1 cellular context compared by ENCODE assay signal in the genomic region with DNA sequence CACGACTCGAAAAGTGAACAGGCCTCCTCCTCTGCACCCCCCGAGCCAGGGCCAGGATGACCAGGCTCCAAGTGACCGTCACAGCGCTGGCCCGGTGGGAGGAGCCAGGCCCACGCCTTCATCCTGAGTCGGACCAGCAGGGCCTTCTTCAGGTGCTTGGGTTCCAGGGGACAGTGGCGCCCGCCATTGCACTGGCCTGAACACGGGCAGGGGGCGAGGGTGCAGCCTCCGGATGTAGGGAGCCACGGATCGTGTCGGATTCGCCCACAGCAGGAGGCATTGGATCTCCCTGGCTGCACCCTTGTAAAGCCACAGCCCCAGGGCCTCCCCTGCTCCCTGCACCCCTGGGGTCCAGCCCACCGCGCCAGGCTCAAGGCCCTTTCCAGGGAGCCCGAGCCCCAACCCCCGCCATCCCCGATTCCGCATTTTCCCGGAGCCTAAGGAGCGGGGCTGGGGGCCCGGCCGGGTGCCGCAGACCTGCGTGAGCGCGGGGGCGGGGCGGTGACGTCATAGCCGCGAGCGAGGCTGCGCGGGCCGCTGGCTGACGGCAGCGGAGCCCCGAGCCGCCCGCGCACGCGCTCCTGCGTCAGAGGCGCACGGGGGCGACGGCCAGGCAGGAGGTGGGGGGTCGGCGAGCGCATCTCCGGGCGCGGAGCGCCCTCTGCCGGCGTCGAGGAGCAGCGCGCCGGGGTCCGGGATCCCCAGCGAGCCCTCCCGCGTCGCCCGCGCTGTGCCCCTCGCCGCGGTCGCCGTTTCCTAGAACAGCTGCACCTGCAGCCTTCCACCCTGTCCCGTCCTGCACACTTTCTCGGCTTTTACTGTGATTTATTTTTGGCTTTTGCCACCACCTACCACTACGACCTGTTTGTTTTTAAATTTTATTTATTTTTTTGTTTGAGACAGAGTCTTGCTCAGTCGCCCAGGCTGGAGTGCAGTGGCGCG.
TF ChIP-seq lines count a peak whose summit lies in the region.

No MANE protein-coding gene starts in this region.

TF ChIP-seq in GM12878, 131 proteins besides CTCF, POLR2A, EP300 and RAD21 (continued from another document):
- TF ChIP-seq SKIL (IDR thresholded peaks at IDR 0.05; ENCODE audit: low read depth, poor library complexity, severe bottlenecking) (no peak), RBBP5 (conservative IDR thresholded peaks at IDR 0.05) (no peak), NFIC (IDR thresholded peaks at IDR 0.05; ENCODE audit: low read depth, low read length) (no peak), DPF2 (IDR thresholded peaks at IDR 0.05) (peak; percentile 93), ZNF687 (IDR thresholded peaks at IDR 0.05) (peak; percentile 67), SREBF2 (IDR thresholded peaks at IDR 0.05; ENCODE audit: low read length) (no peak), ZNF217 (IDR thresholded peaks at IDR 0.05) (peak; percentile 67; the same call in 1 of the 2 replicates), BRCA1 (IDR thresholded peaks at IDR 0.05; ENCODE audit: low read depth, low read length) (no peak), ZNF274 (IDR thresholded peaks at IDR 0.05; ENCODE audit: insufficient read depth, insufficient read length) (no peak), ETV6 (conservative IDR thresholded peaks at IDR 0.05 in 1 of 2, IDR thresholded peaks at IDR 0.05 in 1 of 2; ENCODE audit: borderline replicate concordance in 1 of 2, low read depth in 1 of 2) (no peak), ZSCAN29 (IDR thresholded peaks at IDR 0.05) (peak; percentile 45; the same call in 1 of the 2 replicates), HCFC1 (IDR thresholded peaks at IDR 0.05; ENCODE audit: low read length) (peak; percentile 42), ZBED1 (IDR thresholded peaks at IDR 0.05; ENCODE audit: borderline replicate concordance) (no peak), ZNF24 (IDR thresholded peaks at IDR 0.05) (0 out of 2 replicates have a peak, but pooled peaks have one; percentile 58), CBFB (IDR thresholded peaks at IDR 0.05; ENCODE audit: low read depth) (no peak), RAD51 (IDR thresholded peaks at IDR 0.05) (no peak), SMC3 (IDR thresholded peaks at IDR 0.05; ENCODE audit: borderline replicate concordance, low read length) (peak; percentile 55), EGR1 (IDR thresholded peaks at IDR 0.05; ENCODE audit: borderline replicate concordance in 1 of 2, low read depth in 2 of 2, low read length in 2 of 2) (peak; percentile 53 to 96), EED (IDR thresholded peaks at IDR 0.05; ENCODE audit: low read depth) (no peak), ATF3 (IDR thresholded peaks at IDR 0.05; ENCODE audit: borderline replicate concordance, extremely low read depth, low read depth, low read length) (0 out of 2 replicates have a peak, but pooled peaks have one; percentile 38), YBX1 (IDR thresholded peaks at IDR 0.05) (no peak)
- TF ChIP-seq, protein P1, sequence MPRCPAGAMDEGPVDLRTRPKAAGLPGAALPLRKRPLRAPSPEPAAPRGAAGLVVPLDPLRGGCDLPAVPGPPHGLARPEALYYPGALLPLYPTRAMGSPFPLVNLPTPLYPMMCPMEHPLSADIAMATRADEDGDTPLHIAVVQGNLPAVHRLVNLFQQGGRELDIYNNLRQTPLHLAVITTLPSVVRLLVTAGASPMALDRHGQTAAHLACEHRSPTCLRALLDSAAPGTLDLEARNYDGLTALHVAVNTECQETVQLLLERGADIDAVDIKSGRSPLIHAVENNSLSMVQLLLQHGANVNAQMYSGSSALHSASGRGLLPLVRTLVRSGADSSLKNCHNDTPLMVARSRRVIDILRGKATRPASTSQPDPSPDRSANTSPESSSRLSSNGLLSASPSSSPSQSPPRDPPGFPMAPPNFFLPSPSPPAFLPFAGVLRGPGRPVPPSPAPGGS (IDR thresholded peaks at IDR 0.05; ENCODE audit: borderline replicate concordance, insufficient read depth, low read depth, low read length, poor library complexity, severe bottlenecking): no peak
- TF ChIP-seq, protein P2, sequence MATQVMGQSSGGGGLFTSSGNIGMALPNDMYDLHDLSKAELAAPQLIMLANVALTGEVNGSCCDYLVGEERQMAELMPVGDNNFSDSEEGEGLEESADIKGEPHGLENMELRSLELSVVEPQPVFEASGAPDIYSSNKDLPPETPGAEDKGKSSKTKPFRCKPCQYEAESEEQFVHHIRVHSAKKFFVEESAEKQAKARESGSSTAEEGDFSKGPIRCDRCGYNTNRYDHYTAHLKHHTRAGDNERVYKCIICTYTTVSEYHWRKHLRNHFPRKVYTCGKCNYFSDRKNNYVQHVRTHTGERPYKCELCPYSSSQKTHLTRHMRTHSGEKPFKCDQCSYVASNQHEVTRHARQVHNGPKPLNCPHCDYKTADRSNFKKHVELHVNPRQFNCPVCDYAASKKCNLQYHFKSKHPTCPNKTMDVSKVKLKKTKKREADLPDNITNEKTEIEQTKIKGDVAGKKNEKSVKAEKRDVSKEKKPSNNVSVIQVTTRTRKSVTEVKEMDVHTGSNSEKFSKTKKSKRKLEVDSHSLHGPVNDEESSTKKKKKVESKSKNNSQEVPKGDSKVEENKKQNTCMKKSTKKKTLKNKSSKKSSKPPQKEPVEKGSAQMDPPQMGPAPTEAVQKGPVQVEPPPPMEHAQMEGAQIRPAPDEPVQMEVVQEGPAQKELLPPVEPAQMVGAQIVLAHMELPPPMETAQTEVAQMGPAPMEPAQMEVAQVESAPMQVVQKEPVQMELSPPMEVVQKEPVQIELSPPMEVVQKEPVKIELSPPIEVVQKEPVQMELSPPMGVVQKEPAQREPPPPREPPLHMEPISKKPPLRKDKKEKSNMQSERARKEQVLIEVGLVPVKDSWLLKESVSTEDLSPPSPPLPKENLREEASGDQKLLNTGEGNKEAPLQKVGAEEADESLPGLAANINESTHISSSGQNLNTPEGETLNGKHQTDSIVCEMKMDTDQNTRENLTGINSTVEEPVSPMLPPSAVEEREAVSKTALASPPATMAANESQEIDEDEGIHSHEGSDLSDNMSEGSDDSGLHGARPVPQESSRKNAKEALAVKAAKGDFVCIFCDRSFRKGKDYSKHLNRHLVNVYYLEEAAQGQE (IDR thresholded peaks at IDR 0.05; ENCODE audit: low read depth, low read length): no peak
TF ChIP-seq in GM12878: peak in this region for 40.
